Comparison of ENCODE assay signal across 16 cellular contexts in the genomic region with DNA sequence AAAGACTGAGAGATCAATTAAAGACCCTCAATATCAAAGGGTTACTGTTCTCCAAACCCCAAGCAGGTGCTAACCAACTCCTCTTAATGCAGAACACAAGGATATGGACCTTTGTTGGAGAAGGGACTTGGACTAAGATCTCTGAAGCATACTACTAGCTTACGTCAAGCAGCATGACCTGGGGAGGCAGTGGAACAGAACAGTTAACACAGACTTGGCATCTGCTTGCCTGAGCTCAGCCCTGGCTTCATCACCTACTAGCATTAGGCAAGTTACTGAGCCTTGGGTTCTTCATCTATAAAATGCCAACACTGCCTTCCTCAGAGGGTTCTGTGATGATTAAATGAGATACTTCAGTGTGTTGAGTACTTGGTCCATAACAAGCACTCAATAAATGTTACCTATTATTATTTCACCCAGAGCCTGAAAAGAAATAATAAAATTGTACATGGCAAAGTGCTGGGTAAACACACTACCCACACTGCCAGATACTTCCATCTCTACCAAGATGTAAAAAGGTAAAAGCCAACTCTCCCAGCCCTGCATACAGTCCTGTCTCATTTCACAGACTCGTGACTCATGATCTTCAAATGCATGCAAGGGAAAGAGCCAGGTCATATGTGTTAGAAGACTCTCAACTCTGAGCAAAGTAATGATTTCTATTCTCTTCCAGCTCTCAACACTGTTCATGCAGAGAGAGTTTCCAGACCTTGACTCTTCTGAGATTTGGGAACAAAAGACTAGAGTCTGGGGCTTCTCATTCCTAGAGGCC. TPM values are rescaled to one million over a fixed set of nuclear protein-coding genes. Genes with fewer than 3 reads are reported as not detected.
A peak's percentile ranks its signal among the peaks of the same experiment; 100 is the strongest.
DNase-seq lines count a peak whose midpoint lies in the region; ATAC-seq, FAIRE-seq and TF ChIP-seq lines count a peak whose summit lies in the region.
"Had no signal": no experiment of that assay in that cellular context is flagged by ENCODE, and none has a peak within 500 bp of the region (broad histone marks: within the 10 kb centered on the region; RNA-seq: fewer than 3 reads in every experiment).

No MANE protein-coding gene starts in this region.

- no peak overlapping the region for H3K4me3 Mint-ChIP-seq in activated CD4-positive, alpha-beta T cell treated with anti-CD3 and anti-CD28 coated beads, Interleukin-2, amount 10 ng/mL, durations not matched to agents 24 days and 14 days

- peak overlapping the region in 47 of 59 donors; percentile 2 to 99 (median 62) for H3K27ac ChIP-seq in dorsolateral prefrontal cortex
- H3K27ac ChIP-seq in pancreas = no peak overlapping the region
- H3K27ac ChIP-seq: A549, psoas muscle, testis had no signal

- no peak for FAIRE-seq in pancreas (lab: Jason Lieb, UNC)
- FAIRE-seq: A549, TTC549 had no signal

- intact Hi-C loops in activated CD4-positive, alpha-beta T cell treated with anti-CD3 and anti-CD28 coated beads, Interleukin-2, amount 10 ng/mL, durations not matched to agents 24 days and 14 days (cut with micrococcal nuclease) = no loop called here
- intact Hi-C loops in dorsolateral prefrontal cortex (cut with DNase I) (no loop called here), pancreas (cut with DNase I) (no loop called here)

- peaks cover 77% of the 10 kb centered on the region for H3K4me1 Mint-ChIP-seq in activated CD4-positive, alpha-beta T cell treated with anti-CD3 and anti-CD28 coated beads, Interleukin-2, amount 10 ng/mL, durations not matched to agents 24 days and 14 days

- H3K9me3 ChIP-seq in pancreas = no peaks in the 10 kb centered on the region
- H3K9me3 ChIP-seq: A549, psoas muscle, testis had no signal

- ATAC-seq in pancreas (no peak), HG03571 (IDR thresholded peaks at IDR 0.05; ENCODE audit: unreplicated experiment) (no peak)

- peaks cover 0 to 16% (median 2%) of the 10 kb centered on the region in 3 donors for H3K4me1 ChIP-seq in pancreas
- H3K4me1 ChIP-seq: A549 had no signal

- peak overlapping the region; percentile 80 for H3K27ac Mint-ChIP-seq in activated CD4-positive, alpha-beta T cell treated with anti-CD3 and anti-CD28 coated beads, Interleukin-2, amount 10 ng/mL, durations not matched to agents 24 days and 14 days

- DNase-seq in activated CD4-positive, alpha-beta T cell treated with anti-CD3 and anti-CD28 coated beads, Interleukin-2, amount 10 ng/mL, durations not matched to agents 24 days and 14 days = no peak
- DNase-seq in activated CD4-positive, alpha-beta T cell treated with anti-CD3 and anti-CD28 coated beads for 4 hours = no peak
- peak; percentile 44 for DNase-seq in M059J (ENCODE audit: low read depth)
- DNase-seq in dorsolateral prefrontal cortex = peak in 1 of 10 donors; percentile 1
- peak; percentile 43 for DNase-seq in renal cortical epithelial cell (ENCODE audit: low read depth)
- DNase-seq in pancreas = no peak
- DNase-seq in NOMO-1 treated with dmso at 0.1 percent for 144 hours (lab: John Stamatoyannopoulos, UW; ENCODE audit: unreplicated experiment) = no peak
- DNase-seq: activated effector memory CD4-positive, alpha-beta T cell treated with Interleukin-2 at 50 U/mL for 16 hours; DMS79 treated with DMSO at 0.1 percent for 48 hours; MG63; NCI-H2227 treated with DMSO at 0.1 percent for 48 hours; psoas muscle; testis had no signal

- H3K27me3 ChIP-seq in dorsolateral prefrontal cortex = no peaks in the 10 kb centered on the region
- H3K27me3 ChIP-seq in pancreas = no peaks in the 10 kb centered on the region
- H3K27me3 ChIP-seq: MG63, testis had no signal

- H3K36me3 ChIP-seq in pancreas = no peaks in the 10 kb centered on the region
- H3K36me3 ChIP-seq: MG63 had no signal

- TF ChIP-seq CTCF in dorsolateral prefrontal cortex (IDR thresholded peaks at IDR 0.05 in 54 of 56, conservative IDR thresholded peaks at IDR 0.05 in 2 of 56; ENCODE audit: low read depth in 1 of 56, partially characterized antibody in 56 of 56) (no peak), pancreas (IDR thresholded peaks at IDR 0.05) (no peak)

- H3K36me3 Mint-ChIP-seq in activated CD4-positive, alpha-beta T cell treated with anti-CD3 and anti-CD28 coated beads, Interleukin-2, amount 10 ng/mL, durations not matched to agents 24 days and 14 days (ENCODE audit: low read depth) = peaks cover 31% of the 10 kb centered on the region

- no peaks in the 10 kb centered on the region for H3K27me3 Mint-ChIP-seq in activated CD4-positive, alpha-beta T cell treated with anti-CD3 and anti-CD28 coated beads, Interleukin-2, amount 10 ng/mL, durations not matched to agents 24 days and 14 days

- no peak overlapping the region for H3K4me3 ChIP-seq in dorsolateral prefrontal cortex
- H3K4me3 ChIP-seq in pancreas = no peak overlapping the region
- H3K4me3 ChIP-seq: A549, MG63, psoas muscle, testis had no signal

- H3K9me3 Mint-ChIP-seq in activated CD4-positive, alpha-beta T cell treated with anti-CD3 and anti-CD28 coated beads, Interleukin-2, amount 10 ng/mL, durations not matched to agents 24 days and 14 days = no peaks in the 10 kb centered on the region

- 88 to 93% methylated on average over 2 of the region's 2 CpGs for WGBS in pancreas, 2 donors

RNA-seq across cellular contexts. Expression of gene FMNL3, which starts 39.7 kb away (rescaled TPM):
- total RNA-seq in activated CD4-positive, alpha-beta T cell treated with anti-CD3 and anti-CD28 coated beads, Interleukin-2, amount 10 ng/mL, durations not matched to agents 24 days and 14 days = 39.1 and 39.8 TPM in 2 replicates
- 18.3 and 30.4 TPM in 2 replicates for total RNA-seq in M059J (2014; rRNA removed; shearing (Covaris generic))
- 10 to 100 TPM; 13.7 to 48.0 (median 29.3) TPM for total RNA-seq in dorsolateral prefrontal cortex
- total RNA-seq in renal cortical epithelial cell = 25.7 and 34.2 TPM in 2 replicates
- 10 to 100 TPM in 1 of 6 donors, 1 to 10 TPM in 5; 1.8 to 13.5 (median 2.7) TPM for total RNA-seq in pancreas
- 1 to 10 TPM; 2.9 to 3.1 TPM for polyA plus RNA-seq in pancreas

RNA-seq across cellular contexts. Expression of gene PRPF40B, which starts 44.1 kb away (rescaled TPM):
- total RNA-seq in activated CD4-positive, alpha-beta T cell treated with anti-CD3 and anti-CD28 coated beads, Interleukin-2, amount 10 ng/mL, durations not matched to agents 24 days and 14 days = 12.3 and 12.7 TPM in 2 replicates
- total RNA-seq in M059J (2014; rRNA removed; shearing (Covaris generic)) = 7.8 and 9.8 TPM in 2 replicates
- total RNA-seq in dorsolateral prefrontal cortex (10 to 100 TPM; 31.6 to 78.4 (median 47.7) TPM), renal cortical epithelial cell (11.6 and 17.3 TPM in 2 replicates), pancreas (10 to 100 TPM; 11.2 to 19.9 (median 13.2) TPM)
- polyA plus RNA-seq in pancreas = 10 to 100 TPM; 44.9 to 58.3 TPM

Comparison
In these comparisons a context has a peak if more than half of its experiments do, and no peak if none do; other contexts are left out.
1. DNase-seq: peak in M059J (single experiment) and renal cortical epithelial cell (single experiment); none in activated CD4-positive, alpha-beta T cell treated with anti-CD3 and anti-CD28 coated beads, Interleukin-2, amount 10 ng/mL, durations not matched to agents 24 days and 14 days (single experiment), activated CD4-positive, alpha-beta T cell treated with anti-CD3 and anti-CD28 coated beads for 4 hours (0 of 2), pancreas (0 of 6) and NOMO-1 treated with dmso at 0.1 percent for 144 hours (single experiment).
2. H3K27ac ChIP-seq: peak in dorsolateral prefrontal cortex (47 of 59); none in pancreas (0 of 4).